ENCODE assay signal across 20 cellular contexts in genomic region chr15:95226835-95227234, GRCh38.
DNase-seq lines count a peak whose midpoint lies in the region; ATAC-seq, FAIRE-seq and TF ChIP-seq lines count a peak whose summit lies in the region.
"Had no signal": no experiment of that assay in that cellular context is flagged by ENCODE, and none has a peak within 500 bp of the region (broad histone marks: within the 10 kb centered on the region; RNA-seq: fewer than 3 reads in every experiment).

No MANE protein-coding gene starts in this region.

- H2AFZ ChIP-seq in mammary epithelial cell (ENCODE audit: low read depth, low read length) (peak overlapping the region; percentile 89), keratinocyte (ENCODE audit: control insufficient read depth, low read length) (peak overlapping the region; percentile 78)
- H2AFZ ChIP-seq: GM23248 had no signal

- H3K27me3 ChIP-seq in mammary epithelial cell (ENCODE audit: insufficient read depth, low read length) (no peaks in the 10 kb centered on the region), keratinocyte (ENCODE audit: control insufficient read depth, extremely low read depth, insufficient read depth, low read length) (no peaks in the 10 kb centered on the region)

- in situ Hi-C loops in mammary epithelial cell (cut with MboI; ENCODE audit: low sequenced_read_pairs in 2 of 2), result no loop called here

- WGBS in mammary epithelial cell (ENCODE audit: low coverage, missing lambda C conversion rate), result 3% methylated on average over 5 of the region's 5 CpGs

- TF ChIP-seq CTCF in mammary epithelial cell (conservative IDR thresholded peaks at IDR 0.05 in 1 of 2, IDR thresholded peaks at IDR 0.05 in 1 of 2; ENCODE audit: extremely low read depth in 1 of 2, insufficient read depth in 1 of 2, low read depth in 1 of 2, low read length in 2 of 2) (no peak), keratinocyte (optimal IDR thresholded peaks at IDR 0.05 in 1 of 3, IDR thresholded peaks at IDR 0.05 in 1 of 3, conservative IDR thresholded peaks at IDR 0.05 in 1 of 3; ENCODE audit: extremely low read depth in 1 of 3, insufficient read depth in 2 of 3, low read length in 3 of 3) (no peak)

- H3K79me2 ChIP-seq in mammary epithelial cell (ENCODE audit: insufficient read depth, low read length) (no peaks in the 10 kb centered on the region), keratinocyte (ENCODE audit: control insufficient read depth, insufficient read depth, low read length) (no peaks in the 10 kb centered on the region)

- peak overlapping the region in 1 of 3 experiments; percentile 15 for H3K4me3 ChIP-seq in mammary epithelial cell (replicated peaks in 1 of 3; ENCODE audit: insufficient read depth in 1 of 3, low read depth in 2 of 3, low read length in 3 of 3)
- H3K4me3 ChIP-seq in keratinocyte (ENCODE audit: control insufficient read depth in 2 of 3, extremely low read depth in 1 of 3, insufficient read depth in 2 of 3, low read depth in 1 of 3, low read length in 3 of 3), result peak overlapping the region in 2 of 3 experiments; percentile 33 to 39
- H3K4me3 ChIP-seq: GM23248 had no signal

- FAIRE-seq in keratinocyte (lab: Jason Lieb, UNC) (no peak), urothelium cell line (lab: Jason Lieb, UNC) (no peak)
- FAIRE-seq: RCC 7860 had no signal

- ATAC-seq in GM19397 (IDR thresholded peaks at IDR 0.05; ENCODE audit: unreplicated experiment), result no peak
- ATAC-seq: HCT116 had no signal

- H3K36me3 ChIP-seq in mammary epithelial cell (ENCODE audit: insufficient read depth, low read length) (no peaks in the 10 kb centered on the region), keratinocyte (ENCODE audit: control insufficient read depth in 2 of 2, extremely low read depth in 1 of 2, insufficient read depth in 2 of 2, low read length in 2 of 2) (no peaks in the 10 kb centered on the region)

- BruUV-seq in mammary epithelial cell (replicated peaks; lab: Mats Ljungman, UMichigan), result no TSS peak

- DNase-seq in HPDE6-E6E7 (ENCODE audit: extremely low spot score) (peak; percentile 31), mammary epithelial cell (peak; percentile 94), keratinocyte (ENCODE audit: low read depth, low spot score) (peak; percentile 96), urothelium cell line (ENCODE audit: low spot score) (peak; percentile 23), caudate nucleus (lab: John Stamatoyannopoulos, UW) (no peak), NCI-H2081 (lab: John Stamatoyannopoulos, UW) (no peak)
- DNase-seq: CD4-positive, CD25-positive, alpha-beta regulatory T cell; EL; GF-D8; GM23248; NCI-H1105 treated with DMSO at 0.1 percent for 48 hours; NCI-H2029 treated with DMSO at 0.1 percent for 48 hours; NCI-H446; NCI-H526; OCI-M1; Right ventricle myocardium superior; SK-N-SH had no signal

- peak overlapping the region; percentile 95 for H3K27ac ChIP-seq in mammary epithelial cell (ENCODE audit: insufficient read depth, low read depth, low read length)
- peak overlapping the region; percentile 96 for H3K27ac ChIP-seq in keratinocyte (ENCODE audit: control insufficient read depth, insufficient read depth, low read length)
- no peak overlapping the region for H3K27ac ChIP-seq in caudate nucleus (ENCODE audit: low read depth, low read length)
- H3K27ac ChIP-seq: GM23248 had no signal

- peak overlapping the region; percentile 73 for H3K4me2 ChIP-seq in mammary epithelial cell (ENCODE audit: insufficient read depth, low read depth, low read length)
- H3K4me2 ChIP-seq in keratinocyte (ENCODE audit: control insufficient read depth, extremely low read depth, insufficient read depth, low read depth, low read length), result peak overlapping the region; percentile 77
- H3K4me2 ChIP-seq: SK-N-SH had no signal

- CTCF ChIA-PET in mammary epithelial cell (lab: Charles Lee; ENCODE audit: low non-redundant PET), result no interaction called here

- H4K20me1 ChIP-seq in mammary epithelial cell (ENCODE audit: insufficient read depth, low read length) (no peaks in the 10 kb centered on the region), keratinocyte (ENCODE audit: control insufficient read depth, extremely low read depth, insufficient read depth, low read length) (no peaks in the 10 kb centered on the region)

- H3K9ac ChIP-seq in mammary epithelial cell (ENCODE audit: insufficient read depth, low read length) (peak overlapping the region; percentile 70), keratinocyte (ENCODE audit: control insufficient read depth, extremely low read depth, insufficient read depth, low read length) (peak overlapping the region; percentile 66)
- H3K9ac ChIP-seq: GM23248, SK-N-SH had no signal

- dilution Hi-C loops in mammary epithelial cell (cut with HindIII; ENCODE audit: low sequenced_read_pairs) (no loop called here), keratinocyte (cut with MboI; ENCODE audit: extremely low pct_ligation_motif_present, low sequenced_read_pairs) (no loop called here)

- intact Hi-C loops in mammary epithelial cell (cut with micrococcal nuclease), result loop anchor here (1.0 kb wide), 1 partner anchor 20 kb away; no protein-coding TSS in a partner anchor

- H3K9me3 ChIP-seq in mammary epithelial cell (replicated peaks; ENCODE audit: insufficient read depth, low read length) (no peaks in the 10 kb centered on the region), keratinocyte (ENCODE audit: control insufficient read depth, low read depth, low read length) (peaks cover 3% of the 10 kb centered on the region)

- H3K9me1 ChIP-seq in keratinocyte (ENCODE audit: control insufficient read depth, extremely low read depth, insufficient read depth, low read length), result no peaks in the 10 kb centered on the region

- H3K4me1 ChIP-seq in mammary epithelial cell (ENCODE audit: insufficient read depth, low read length) (peaks cover 24% of the 10 kb centered on the region), keratinocyte (ENCODE audit: control insufficient read depth, extremely low read depth, insufficient read depth, low read length) (peaks cover 23% of the 10 kb centered on the region)

Comparison
In these comparisons a context has a peak if more than half of its experiments do, and no peak if none do; other contexts are left out.
1. DNase-seq: peak in HPDE6-E6E7 (single experiment), mammary epithelial cell (single experiment), keratinocyte (single experiment) and urothelium cell line (single experiment); none in caudate nucleus (0 of 61) and NCI-H2081 (0 of 2).